In genomic region chr13:48908381-48909087, GRCh38 we compare ENCODE assay signal across 19 cellular contexts.
DNase-seq lines count a peak whose midpoint lies in the region; ATAC-seq, FAIRE-seq and TF ChIP-seq lines count a peak whose summit lies in the region.
"Had no signal": no experiment of that assay in that cellular context is flagged by ENCODE, and none has a peak within 500 bp of the region (broad histone marks: within the 10 kb centered on the region; RNA-seq: fewer than 3 reads in every experiment).

No MANE protein-coding gene starts in this region.

- 14% methylated on average over 2 of the region's 2 CpGs for WGBS in SK-N-SH (ENCODE audit: low lambda C conversion rate)
- 44 to 60% methylated on average over 2 of the region's 2 CpGs for WGBS in pancreas, 2 donors

- TF ChIP-seq EP300 in SK-N-SH (IDR thresholded peaks at IDR 0.05; ENCODE audit: borderline replicate concordance in 1 of 2, low read depth in 1 of 2, low read length in 1 of 2), result peak in 1 of 2 experiments; percentile 52; a peak in 1 of 4 replicates

- H3K9me3 ChIP-seq in SK-N-SH (no peaks in the 10 kb centered on the region), pancreas (no peaks in the 10 kb centered on the region)
- H3K9me3 ChIP-seq in CD8-positive, alpha-beta T cell (ENCODE audit: low read length), result no peaks in the 10 kb centered on the region

- peaks cover 0 to 2% (median 0%) of the 10 kb centered on the region in 3 donors for H3K27me3 Mint-ChIP-seq in CD14-positive monocyte (ENCODE audit: low read depth in 3 of 3)
- H3K27me3 Mint-ChIP-seq in CD8-positive, alpha-beta T cell (ENCODE audit: low read depth), result no peaks in the 10 kb centered on the region
- H3K27me3 Mint-ChIP-seq: dendritic cell treated with granulocyte-macrophage colony-stimulating factor and Interleukin-4, amounts not matched to agents 40 ng/mL and 50 ng/mL, for 4 days; type B pancreatic cell had no signal

- H3K27ac ChIP-seq in SK-N-SH (ENCODE audit: low read depth in 2 of 2, low read length in 1 of 2) (peak overlapping the region; percentile 58 to 78; a peak in 3 of 4 replicates), pancreas (peak overlapping the region in 1 of 4 donors; percentile 15)
- H3K27ac ChIP-seq in CD8-positive, alpha-beta T cell (ENCODE audit: low read depth, low read length), result no peak overlapping the region
- H3K27ac ChIP-seq: C4-2B, parathyroid adenoma had no signal

- H3K4me3 Mint-ChIP-seq in CD14-positive monocyte, result no peak overlapping the region
- H3K4me3 Mint-ChIP-seq in CD8-positive, alpha-beta T cell, result no peak overlapping the region
- H3K4me3 Mint-ChIP-seq: activated CD4-positive, alpha-beta T cell treated with anti-CD3 and anti-CD28 coated beads for 36 hours; dendritic cell treated with granulocyte-macrophage colony-stimulating factor and Interleukin-4, amounts not matched to agents 40 ng/mL and 50 ng/mL, for 4 days; IgD-negative memory B cell; type B pancreatic cell had no signal

- peaks cover 12% of the 10 kb centered on the region for H3F3A ChIP-seq in SK-N-SH (replicated peaks; ENCODE audit: insufficient read depth)

- no peak overlapping the region for H3K9ac ChIP-seq in SK-N-SH
- H3K9ac ChIP-seq: parathyroid adenoma had no signal

- H3K27ac Mint-ChIP-seq in CD14-positive monocyte, result no peak overlapping the region
- H3K27ac Mint-ChIP-seq in CD8-positive, alpha-beta T cell, result no peak overlapping the region
- H3K27ac Mint-ChIP-seq: activated CD4-positive, alpha-beta T cell treated with anti-CD3 and anti-CD28 coated beads for 36 hours; dendritic cell treated with granulocyte-macrophage colony-stimulating factor and Interleukin-4, amounts not matched to agents 40 ng/mL and 50 ng/mL, for 4 days; IgD-negative memory B cell; type B pancreatic cell had no signal

- TF ChIP-seq CTCF in SK-N-SH (IDR thresholded peaks at IDR 0.05) (no peak), fibroblast of the aortic adventitia (IDR thresholded peaks at IDR 0.05; ENCODE audit: insufficient read depth, low read length) (no peak), pancreas (IDR thresholded peaks at IDR 0.05) (no peak), GM10248 (IDR thresholded peaks at IDR 0.05; ENCODE audit: control extremely low read depth, extremely low read depth, low read depth, missing control alignments) (no peak), CD14-positive monocyte (IDR thresholded peaks at IDR 0.05) (no peak)
- TF ChIP-seq CTCF in CD8-positive, alpha-beta T cell (IDR thresholded peaks at IDR 0.05), result no peak

- DNase-seq in Caki2 (ENCODE audit: low read depth), result peak; percentile 19
- no peak for DNase-seq in SK-N-SH
- DNase-seq in fibroblast of the aortic adventitia (ENCODE audit: low read depth), result peak; percentile 76
- DNase-seq in pancreas, result no peak
- DNase-seq in GM10248 (ENCODE audit: extremely low spot score), result no peak
- DNase-seq in CD14-positive monocyte (ENCODE audit: low spot score), result no peak
- DNase-seq in NCI-H2029 treated with DMSO at 0.1 percent for 48 hours (lab: John Stamatoyannopoulos, UW), result no peak
- DNase-seq in CD8-positive, alpha-beta T cell, result no peak
- DNase-seq: activated CD4-positive, alpha-beta T cell treated with anti-CD3 and anti-CD28 coated beads for 36 hours; foreskin melanocyte; GDM1; midbrain; NCI-H1105; NCI-H524 had no signal

- FAIRE-seq in pancreas (lab: Jason Lieb, UNC), result no peak

- peaks cover 0 to 5% (median 0%) of the 10 kb centered on the region in 7 donors for H3K9me3 Mint-ChIP-seq in CD14-positive monocyte
- no peaks in the 10 kb centered on the region for H3K9me3 Mint-ChIP-seq in CD8-positive, alpha-beta T cell
- H3K9me3 Mint-ChIP-seq: dendritic cell treated with granulocyte-macrophage colony-stimulating factor and Interleukin-4, amounts not matched to agents 40 ng/mL and 50 ng/mL, for 4 days had no signal

- H3K4me2 ChIP-seq in SK-N-SH, result peak overlapping the region; percentile 64

- no peaks in the 10 kb centered on the region for H3K27me3 ChIP-seq in SK-N-SH (ENCODE audit: insufficient read depth)
- no peaks in the 10 kb centered on the region for H3K27me3 ChIP-seq in pancreas
- H3K27me3 ChIP-seq in CD8-positive, alpha-beta T cell (ENCODE audit: insufficient read depth, low read length), result no peaks in the 10 kb centered on the region

- H3K36me3 Mint-ChIP-seq in CD14-positive monocyte, result no peaks in the 10 kb centered on the region
- H3K36me3 Mint-ChIP-seq in CD8-positive, alpha-beta T cell, result no peaks in the 10 kb centered on the region
- H3K36me3 Mint-ChIP-seq: IgD-negative memory B cell, type B pancreatic cell had no signal

- H3K4me1 Mint-ChIP-seq in CD14-positive monocyte, result peaks cover 26% of the 10 kb centered on the region
- no peaks in the 10 kb centered on the region for H3K4me1 Mint-ChIP-seq in CD8-positive, alpha-beta T cell (ENCODE audit: low read depth)
- H3K4me1 Mint-ChIP-seq: IgD-negative memory B cell had no signal

- no peaks in the 10 kb centered on the region for H3K9me2 ChIP-seq in SK-N-SH

- CTCF ChIA-PET in SK-N-SH (lab: Yijun Ruan, JAX), result interaction anchor here (0.8 kb wide), 1 partner anchor 23 kb away, joined by 3 read pairs; no protein-coding TSS in a partner anchor
- CTCF ChIA-PET in GM10248 (lab: Yijun Ruan, JAX), result interaction anchor here (1.0 to 2.0 kb wide), 2 partner anchors 12 to 139 kb away, joined by 3 to 4 read pairs; no protein-coding TSS in a partner anchor
- CTCF ChIA-PET in CD8-positive, alpha-beta T cell (lab: Charles Lee), result no interaction called here

- H3K79me2 ChIP-seq in SK-N-SH (ENCODE audit: insufficient read depth), result no peaks in the 10 kb centered on the region
- H3K79me2 ChIP-seq: parathyroid adenoma had no signal

- peak overlapping the region; percentile 64 for H2AFZ ChIP-seq in SK-N-SH (ENCODE audit: low read depth)
- H2AFZ ChIP-seq: parathyroid adenoma had no signal

- peak in 3 of 4 donors; percentile 40 to 56 (median 53) for ATAC-seq in pancreas
- ATAC-seq in CD8-positive, alpha-beta T cell, result no peak
- ATAC-seq: activated CD4-positive, alpha-beta T cell treated with anti-CD3 and anti-CD28 coated beads for 36 hours had no signal

- in situ Hi-C loops in Caki2 (cut with HindIII; ENCODE audit: low pct_unique_long_range_greater_than_20kb, low sequenced_read_pairs), result no loop called here

- POLR2A ChIA-PET in SK-N-SH (lab: Yijun Ruan, JAX) (no interaction called here), GM10248 (lab: Yijun Ruan, JAX) (no interaction called here)
- POLR2A ChIA-PET in CD8-positive, alpha-beta T cell (lab: Charles Lee), result no interaction called here

- TF ChIP-seq RAD21 in SK-N-SH (IDR thresholded peaks at IDR 0.05; ENCODE audit: low read length), result no peak

- H3K36me3 ChIP-seq in SK-N-SH (replicated peaks in 1 of 2; ENCODE audit: control insufficient read depth in 1 of 2, insufficient read depth in 2 of 2, low read length in 1 of 2) (no peaks in the 10 kb centered on the region), pancreas (no peaks in the 10 kb centered on the region)
- no peaks in the 10 kb centered on the region for H3K36me3 ChIP-seq in CD8-positive, alpha-beta T cell (ENCODE audit: insufficient read depth, low read length)

- no peaks in the 10 kb centered on the region for H4K20me1 ChIP-seq in SK-N-SH (ENCODE audit: insufficient read depth)

- intact Hi-C loops in pancreas (cut with DNase I) (no loop called here), CD14-positive monocyte (cut with micrococcal nuclease) (loop anchor here in 1 of 2 donors (10.0 kb wide), 1 partner anchor 66 kb away; the partner anchor contains the start of gene FNDC3A)
- intact Hi-C loops in CD8-positive, alpha-beta T cell (cut with DNase I, micrococcal nuclease), result no loop called here

- peaks cover 0 to 3% of the 10 kb centered on the region in 2 experiments; a peak in 1 of 4 replicates for H3K4me1 ChIP-seq in SK-N-SH (ENCODE audit: control insufficient read depth in 1 of 2, insufficient read depth in 2 of 2, low read depth in 1 of 2, low read length in 1 of 2)
- no peaks in the 10 kb centered on the region for H3K4me1 ChIP-seq in pancreas
- H3K4me1 ChIP-seq in CD8-positive, alpha-beta T cell (ENCODE audit: insufficient read depth, low read length), result no peaks in the 10 kb centered on the region
- H3K4me1 ChIP-seq: parathyroid adenoma had no signal

- H3K4me3 ChIP-seq in SK-N-SH (ENCODE audit: low read depth in 2 of 2, low read length in 1 of 2), result peak overlapping the region in 1 of 2 experiments; percentile 40; a peak in 3 of 4 replicates
- H3K4me3 ChIP-seq in fibroblast of the aortic adventitia (ENCODE audit: low read depth, low read length), result no peak overlapping the region
- H3K4me3 ChIP-seq in pancreas, result no peak overlapping the region
- H3K4me3 ChIP-seq in CD8-positive, alpha-beta T cell (ENCODE audit: low read depth, low read length), result no peak overlapping the region

TF ChIP-seq in SK-N-SH, 30 proteins besides CTCF, POLR2A, EP300 and RAD21 (continues in another document):
- TF ChIP-seq RCOR1 (IDR thresholded peaks at IDR 0.05; ENCODE audit: low read length) (no peak), JUND (IDR thresholded peaks at IDR 0.05) (peak; percentile 72), SMC3 (IDR thresholded peaks at IDR 0.05; ENCODE audit: low read depth, low read length) (no peak), SIN3A (IDR thresholded peaks at IDR 0.05; ENCODE audit: borderline replicate concordance, low read depth, low read length) (no peak), POLR2AphosphoS5 (IDR thresholded peaks at IDR 0.05; ENCODE audit: low read depth, low read length) (no peak), YY1 (IDR thresholded peaks at IDR 0.05; ENCODE audit: low read depth) (no peak)
- TF ChIP-seq, protein P1, sequence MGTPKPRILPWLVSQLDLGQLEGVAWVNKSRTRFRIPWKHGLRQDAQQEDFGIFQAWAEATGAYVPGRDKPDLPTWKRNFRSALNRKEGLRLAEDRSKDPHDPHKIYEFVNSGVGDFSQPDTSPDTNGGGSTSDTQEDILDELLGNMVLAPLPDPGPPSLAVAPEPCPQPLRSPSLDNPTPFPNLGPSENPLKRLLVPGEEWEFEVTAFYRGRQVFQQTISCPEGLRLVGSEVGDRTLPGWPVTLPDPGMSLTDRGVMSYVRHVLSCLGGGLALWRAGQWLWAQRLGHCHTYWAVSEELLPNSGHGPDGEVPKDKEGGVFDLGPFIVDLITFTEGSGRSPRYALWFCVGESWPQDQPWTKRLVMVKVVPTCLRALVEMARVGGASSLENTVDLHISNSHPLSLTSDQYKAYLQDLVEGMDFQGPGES (IDR thresholded peaks at IDR 0.05; ENCODE audit: low read depth, low read length), result no peak

Comparison
In these comparisons a context has a peak if more than half of its experiments do, and no peak if none do; other contexts are left out.
1. DNase-seq: peak in Caki2 (single experiment) and fibroblast of the aortic adventitia (single experiment); none in SK-N-SH (single experiment), pancreas (0 of 6), GM10248 (single experiment), CD14-positive monocyte (single experiment), NCI-H2029 treated with DMSO at 0.1 percent for 48 hours (single experiment) and CD8-positive, alpha-beta T cell (0 of 7).